In genomic region chr17:5365831-5366230, GRCh38 we compare ENCODE assay signal across 17 cellular contexts. TPM values are rescaled to one million over a fixed set of nuclear protein-coding genes. Genes with fewer than 3 reads are reported as not detected.
DNase-seq lines count a peak whose midpoint lies in the region; ATAC-seq, FAIRE-seq and TF ChIP-seq lines count a peak whose summit lies in the region.
"Had no signal": no experiment of that assay in that cellular context is flagged by ENCODE, and none has a peak within 500 bp of the region (broad histone marks: within the 10 kb centered on the region; RNA-seq: fewer than 3 reads in every experiment).

No MANE protein-coding gene starts in this region.

- WGBS in esophagus, 2 donors = 55 to 69% methylated on average over 6 of the region's 6 CpGs

- peak overlapping the region; percentile 79 for H3K27ac Mint-ChIP-seq in activated naive CD8-positive, alpha-beta T cell
- H3K27ac Mint-ChIP-seq in activated naive CD8-positive, alpha-beta T cell treated with anti-CD3 and anti-CD28 coated beads, Interleukin-2, amount 50 U/mL, for 24 hours = no peak overlapping the region

- H3K4me1 ChIP-seq in esophagus (ENCODE audit: control insufficient read depth in 2 of 2, insufficient read depth in 2 of 2, low read length in 1 of 2) (no peaks in the 10 kb centered on the region), osteoblast (ENCODE audit: insufficient read depth, low read length) (peaks cover 6% of the 10 kb centered on the region)

- no peak overlapping the region for H2AFZ ChIP-seq in osteoblast (ENCODE audit: low read length)

- H3K27me3 Mint-ChIP-seq in activated naive CD8-positive, alpha-beta T cell = no peaks in the 10 kb centered on the region
- no peaks in the 10 kb centered on the region for H3K27me3 Mint-ChIP-seq in activated naive CD8-positive, alpha-beta T cell treated with anti-CD3 and anti-CD28 coated beads, Interleukin-2, amount 50 U/mL, for 24 hours

- H3K36me3 ChIP-seq in esophagus (ENCODE audit: control insufficient read depth in 2 of 2, insufficient read depth in 2 of 2, low read length in 1 of 2) (peaks cover 0 to 8% of the 10 kb centered on the region in 2 donors), osteoblast (ENCODE audit: insufficient read depth, low read length) (peaks cover 54% of the 10 kb centered on the region)

- no peak overlapping the region for H3K4me2 ChIP-seq in osteoblast (ENCODE audit: insufficient read depth, low read length)
- H3K4me2 ChIP-seq: BLaER1, KMS-11 had no signal

- H3K9me3 ChIP-seq in esophagus (ENCODE audit: control insufficient read depth in 2 of 2, insufficient read depth in 1 of 2, low read depth in 1 of 2, low read length in 1 of 2) (no peaks in the 10 kb centered on the region), osteoblast (ENCODE audit: low read depth, low read length) (no peaks in the 10 kb centered on the region)
- H3K9me3 ChIP-seq: BLaER1 had no signal

- FAIRE-seq in D721Med (lab: Jason Lieb, UNC) = no peak

- no peak for DNase-seq in activated naive CD8-positive, alpha-beta T cell treated with anti-CD3 and anti-CD28 coated beads, Interleukin-2, amount 50 U/mL, for 24 hours
- DNase-seq in osteoblast (ENCODE audit: insufficient read length, low spot score, missing footprints) (peak; percentile 73), D721Med (ENCODE audit: insufficient read length, low spot score) (no peak)
- DNase-seq in central memory CD4-positive, alpha-beta T cell = no peak
- no peak for DNase-seq in activated CD4-positive, alpha-beta T cell treated with anti-CD3 and anti-CD28 coated beads, Interleukin-2, amount 50 U/mL, for 48 hours
- DNase-seq: H7, NCI-H1092 treated with DMSO at 0.1 percent for 48 hours, NCI-H2107, NCI-H226, NCI-H524 treated with DMSO at 0.1 percent for 48 hours, Right ventricle myocardium superior had no signal

- no peak for ATAC-seq in activated naive CD8-positive, alpha-beta T cell treated with anti-CD3 and anti-CD28 coated beads, Interleukin-2, amount 50 U/mL, for 24 hours
- no peak for ATAC-seq in HG02870 (IDR thresholded peaks at IDR 0.05; ENCODE audit: unreplicated experiment)
- ATAC-seq: Panc1 had no signal

- H3K27ac ChIP-seq in esophagus (ENCODE audit: low read depth in 2 of 2, low read length in 1 of 2) = peak overlapping the region; percentile 71 to 72
- no peak overlapping the region for H3K27ac ChIP-seq in osteoblast (ENCODE audit: low read depth, low read length)
- H3K27ac ChIP-seq: KMS-11 had no signal

- H3K4me3 Mint-ChIP-seq in activated naive CD8-positive, alpha-beta T cell = no peak overlapping the region
- H3K4me3 Mint-ChIP-seq in activated naive CD8-positive, alpha-beta T cell treated with anti-CD3 and anti-CD28 coated beads, Interleukin-2, amount 50 U/mL, for 24 hours = no peak overlapping the region

- TF ChIP-seq CTCF in osteoblast (IDR thresholded peaks at IDR 0.05; ENCODE audit: extremely low read depth, low read depth, low read length) = no peak
- no peak for TF ChIP-seq CTCF in D721Med (IDR thresholded peaks at IDR 0.05; ENCODE audit: insufficient read depth, missing control alignments)

- H3K27me3 ChIP-seq in esophagus (ENCODE audit: control insufficient read depth in 1 of 2, insufficient read depth in 2 of 2, low read length in 2 of 2) (no peaks in the 10 kb centered on the region), osteoblast (ENCODE audit: insufficient read depth, low read length) (no peaks in the 10 kb centered on the region)
- H3K27me3 ChIP-seq: BLaER1 had no signal

- H3K4me1 Mint-ChIP-seq in activated naive CD8-positive, alpha-beta T cell (ENCODE audit: low read depth) = no peaks in the 10 kb centered on the region
- no peaks in the 10 kb centered on the region for H3K4me1 Mint-ChIP-seq in activated naive CD8-positive, alpha-beta T cell treated with anti-CD3 and anti-CD28 coated beads, Interleukin-2, amount 50 U/mL, for 24 hours

- peaks cover 6% of the 10 kb centered on the region for H3K36me3 Mint-ChIP-seq in activated naive CD8-positive, alpha-beta T cell
- peaks cover 40% of the 10 kb centered on the region for H3K36me3 Mint-ChIP-seq in activated naive CD8-positive, alpha-beta T cell treated with anti-CD3 and anti-CD28 coated beads, Interleukin-2, amount 50 U/mL, for 24 hours (ENCODE audit: low read depth)

- H3K79me2 ChIP-seq in osteoblast (ENCODE audit: insufficient read depth, low read length) = peaks cover 15% of the 10 kb centered on the region

- H3K9me3 Mint-ChIP-seq in activated naive CD8-positive, alpha-beta T cell (ENCODE audit: low read depth) = no peaks in the 10 kb centered on the region
- no peaks in the 10 kb centered on the region for H3K9me3 Mint-ChIP-seq in activated naive CD8-positive, alpha-beta T cell treated with anti-CD3 and anti-CD28 coated beads, Interleukin-2, amount 50 U/mL, for 24 hours

- H3K4me3 ChIP-seq in esophagus (ENCODE audit: low read depth in 1 of 2, low read length in 2 of 2) = no peak overlapping the region
- H3K4me3 ChIP-seq in osteoblast (ENCODE audit: insufficient read depth, low read length) = no peak overlapping the region
- H3K4me3 ChIP-seq: BLaER1 had no signal

- H4K20me1 ChIP-seq in osteoblast (ENCODE audit: insufficient read depth, low read length) = no peaks in the 10 kb centered on the region
- H4K20me1 ChIP-seq: BLaER1 had no signal

RNA-seq across cellular contexts. Expression of gene NUP88, which starts 53.6 kb away (rescaled TPM):
- 10 to 100 TPM; 55.3 to 65.7 TPM for polyA plus RNA-seq in esophagus
- total RNA-seq in osteoblast = 62.2 and 66.6 TPM in 2 replicates

RNA-seq across cellular contexts. Expression of gene RPAIN, which starts 54.2 kb away (rescaled TPM):
- polyA plus RNA-seq in esophagus = 10 to 100 TPM; 22.1 to 23.9 TPM
- total RNA-seq in osteoblast = 40.2 and 51.6 TPM in 2 replicates
